8 cellular contexts compared by ENCODE assay signal in genomic region chr6:166586424-166587156, GRCh38. TPM values are rescaled to one million over a fixed set of nuclear protein-coding genes. Genes with fewer than 3 reads are reported as not detected.
DNase-seq lines count a peak whose midpoint lies in the region; ATAC-seq, FAIRE-seq and TF ChIP-seq lines count a peak whose summit lies in the region.

TSS of gene RAMACL (minus strand) at chr6:166586678. CDS start at chr6:166586477, 201 bp downstream.

- no peak within 1 kb of the TSS for H4K91ac ChIP-seq in H1 (replicated peaks; ENCODE audit: insufficient read length, low read length)

- H4K20me1 ChIP-seq in DOHH2 (ENCODE audit: control insufficient read depth, insufficient read depth, low read depth, low read length) = no peaks in the 10 kb centered on the region
- H4K20me1 ChIP-seq in H1 (replicated peaks in 1 of 2; ENCODE audit: control insufficient read depth in 1 of 2, insufficient read depth in 2 of 2, low read length in 2 of 2) = peaks cover 2 to 5% of the 10 kb centered on the region in 2 experiments

- peaks cover 3% of the 10 kb centered on the region; the same call in 1 of the 2 replicates for H3K79me1 ChIP-seq in H1 (ENCODE audit: low read depth, low read length)

- no peak for FAIRE-seq in H1 (lab: Jason Lieb, UNC)

- H3F3A ChIP-seq in DOHH2 (ENCODE audit: control insufficient read depth, insufficient read depth) = peaks cover 26% of the 10 kb centered on the region

- no peak within 1 kb of the TSS for H3K18ac ChIP-seq in H1 (ENCODE audit: extremely low read depth, low read length)

- H3K9ac ChIP-seq in H1 (replicated peaks in 1 of 4; ENCODE audit: extremely low read depth in 1 of 4, low read depth in 3 of 4, low read length in 3 of 4) = no peak within 1 kb of the TSS

- DNase-seq in T follicular helper cell (ENCODE audit: low read depth) = peak; percentile 26
- DNase-seq in H1 (ENCODE audit: low read depth in 1 of 2, low spot score in 2 of 2) = peak in 1 of 2 experiments; percentile 70
- DNase-seq in stimulated activated naive CD4-positive, alpha-beta T cell (lab: John Stamatoyannopoulos, UW) = peak in 4 of 6 experiments; percentile 17 to 37 (median 24)
- DNase-seq in tibial artery = no peak
- DNase-seq in OCI-M1 (lab: John Stamatoyannopoulos, UW) = no peak

- no peaks in the 10 kb centered on the region for H3K23me2 ChIP-seq in H1 (ENCODE audit: low read depth, low read length)

- TF ChIP-seq CTCF in DOHH2 (IDR thresholded peaks at IDR 0.05; ENCODE audit: low read depth, low read length, poor library complexity, severe bottlenecking) = no peak
- TF ChIP-seq CTCF in H1 (IDR thresholded peaks at IDR 0.05; ENCODE audit: control extremely low read depth in 1 of 3, insufficient read depth in 1 of 3, low read depth in 1 of 3, low read length in 3 of 3) = no peak
- TF ChIP-seq CTCF in tibial artery (IDR thresholded peaks at IDR 0.05) = no peak

- no peak within 1 kb of the TSS for H2BK12ac ChIP-seq in H1 (ENCODE audit: low read depth, low read length)

- no peak for TF ChIP-seq RAD21 in H1 (IDR thresholded peaks at IDR 0.05 in 1 of 2, conservative IDR thresholded peaks at IDR 0.05 in 1 of 2; ENCODE audit: low read depth in 2 of 2, low read length in 2 of 2)

- H4K8ac ChIP-seq in H1 (ENCODE audit: extremely low read depth, insufficient read depth, low read length) = no peak within 1 kb of the TSS

- H2BK120ac ChIP-seq in H1 (replicated peaks; ENCODE audit: low read depth, low read length) = no peak within 1 kb of the TSS

- no peak within 1 kb of the TSS for H2BK5ac ChIP-seq in H1 (ENCODE audit: low read depth, low read length)

- H3K9me3 ChIP-seq in DOHH2 (ENCODE audit: control insufficient read depth, insufficient read depth, low read length) = no peaks in the 10 kb centered on the region
- no peaks in the 10 kb centered on the region for H3K9me3 ChIP-seq in H1 (ENCODE audit: insufficient read depth in 2 of 2, low read depth in 1 of 2, low read length in 1 of 2)
- no peaks in the 10 kb centered on the region for H3K9me3 ChIP-seq in tibial artery

- H2AK5ac ChIP-seq in H1 (ENCODE audit: low read depth, low read length) = no peak within 1 kb of the TSS

- ATAC-seq in GM19351 (IDR thresholded peaks at IDR 0.05; ENCODE audit: unreplicated experiment) (peak; percentile 78), HG03139 (IDR thresholded peaks at IDR 0.05; ENCODE audit: unreplicated experiment) (peak; percentile 66)

- H3K4me3 ChIP-seq in DOHH2 (ENCODE audit: low read length) = peak within 1 kb of the TSS; percentile 59
- H3K4me3 ChIP-seq in H1 (ENCODE audit: extremely low read depth in 1 of 4, insufficient read depth in 2 of 4, low read depth in 3 of 4, low read length in 4 of 4) = no peak within 1 kb of the TSS
- no peak within 1 kb of the TSS for H3K4me3 ChIP-seq in tibial artery

- H3K4me1 ChIP-seq in DOHH2 (ENCODE audit: control insufficient read depth, low read length) (peaks cover 40% of the 10 kb centered on the region), H1 (replicated peaks in 1 of 4; ENCODE audit: control insufficient read depth in 3 of 4, insufficient read depth in 4 of 4, low read length in 3 of 4) (peaks cover 2 to 9% (median 5%) of the 10 kb centered on the region in 4 experiments; a peak in 3 of 7 replicates), tibial artery (peaks cover 0 to 9% (median 2%) of the 10 kb centered on the region in 4 donors)

- no peak within 1 kb of the TSS for H3K23ac ChIP-seq in H1 (ENCODE audit: insufficient read length)

- H3K4ac ChIP-seq in H1 (replicated peaks; ENCODE audit: insufficient read length, low read depth, low read length) = no peak within 1 kb of the TSS

- CTCF ChIA-PET in H1 (lab: Charles Lee; ENCODE audit: partially characterized antibody) = interaction anchor here (0.6 to 1.5 kb wide), 3 partner anchors 13 to 54 kb away, joined by 3 to 6 read pairs (median 4); no protein-coding TSS in a partner anchor

- H3K4me2 ChIP-seq in DOHH2 (ENCODE audit: low read length) (peak within 1 kb of the TSS; percentile 91), H1 (ENCODE audit: insufficient read depth in 1 of 2, low read depth in 2 of 2, low read length in 2 of 2) (no peak within 1 kb of the TSS)

- no peak within 1 kb of the TSS for H4K5ac ChIP-seq in H1 (ENCODE audit: insufficient read length, low read depth, low read length)

- no peak within 1 kb of the TSS for H3K56ac ChIP-seq in H1 (replicated peaks; ENCODE audit: insufficient read length, low read depth, low read length)

- H2AFZ ChIP-seq in H1 (ENCODE audit: low read length) = no peak within 1 kb of the TSS

- POLR2A ChIA-PET in H1 (lab: Charles Lee; ENCODE audit: partially characterized antibody) = no interaction called here

- H3K27ac ChIP-seq in DOHH2 (ENCODE audit: low read depth, low read length) = peak within 1 kb of the TSS; percentile 98
- H3K27ac ChIP-seq in H1 (ENCODE audit: low read depth, low read length) = no peak within 1 kb of the TSS
- H3K27ac ChIP-seq in tibial artery = no peak within 1 kb of the TSS

- TF ChIP-seq EP300 in H1 (IDR thresholded peaks at IDR 0.05; ENCODE audit: borderline replicate concordance in 1 of 2, low read depth in 2 of 2, low read length in 2 of 2) = no peak

- H3K9me2 ChIP-seq in DOHH2 (replicated peaks; ENCODE audit: control insufficient read depth, low read length) = no peaks in the 10 kb centered on the region

- H3K36me3 ChIP-seq in DOHH2 (ENCODE audit: control insufficient read depth, low read length) = no peaks in the 10 kb centered on the region
- no peaks in the 10 kb centered on the region for H3K36me3 ChIP-seq in H1 (ENCODE audit: control insufficient read depth in 2 of 4, insufficient read depth in 4 of 4, low read length in 3 of 4)
- no peaks in the 10 kb centered on the region for H3K36me3 ChIP-seq in tibial artery

- 89% methylated on average over 9 of the region's 9 CpGs; no CpG with 5 or more reads in 1 of the 2 experiments for WGBS in H1 (ENCODE audit: extremely low coverage in 1 of 2, insufficient coverage in 1 of 2, insufficient read length in 1 of 2, insufficient replicate concordance in 2 of 2, low coverage in 1 of 2, low lambda C conversion rate in 2 of 2, missing lambda C conversion rate in 1 of 2), 2 experiments

- H2BK15ac ChIP-seq in H1 (ENCODE audit: low read length) = no peak within 1 kb of the TSS

- intact Hi-C loops in tibial artery (cut with DNase I; ENCODE audit: low total_unique reads) = no loop called here

- H2BK20ac ChIP-seq in H1 (ENCODE audit: low read length) = no peak within 1 kb of the TSS

- no peak within 1 kb of the TSS for H3K14ac ChIP-seq in H1 (ENCODE audit: insufficient read length)

- H3K27me3 ChIP-seq in DOHH2 (ENCODE audit: control insufficient read depth, low read length) = no peaks in the 10 kb centered on the region
- H3K27me3 ChIP-seq in H1 (replicated peaks in 1 of 4; ENCODE audit: control insufficient read depth in 3 of 4, extremely low read depth in 1 of 4, insufficient read depth in 3 of 4, low read length in 3 of 4) = no peaks in the 10 kb centered on the region
- no peaks in the 10 kb centered on the region for H3K27me3 ChIP-seq in tibial artery

- H3K79me2 ChIP-seq in DOHH2 (ENCODE audit: control insufficient read depth, low read length) (no peaks in the 10 kb centered on the region), H1 (ENCODE audit: control insufficient read depth in 1 of 2, insufficient read depth in 2 of 2, low read length in 2 of 2) (peaks cover 3 to 29% of the 10 kb centered on the region in 2 experiments; a peak in 3 of 4 replicates)

- no peak for TF ChIP-seq POLR2A in H1 (IDR thresholded peaks at IDR 0.05; ENCODE audit: control extremely low read depth in 1 of 2, low read depth in 2 of 2, low read length in 2 of 2)

TF ChIP-seq in H1, 55 proteins besides CTCF, POLR2A, EP300 and RAD21 (continues in another document):
- TF ChIP-seq TAF1 (IDR thresholded peaks at IDR 0.05; ENCODE audit: low read depth, low read length) (no peak), SP1 (IDR thresholded peaks at IDR 0.05; ENCODE audit: low read depth, low read length) (peak; percentile 88), CBX8 (IDR thresholded peaks at IDR 0.05; ENCODE audit: borderline replicate concordance, low read depth, low read length) (no peak), ATF3 (IDR thresholded peaks at IDR 0.05; ENCODE audit: insufficient read depth, low read depth, low read length) (peak; percentile 70; the same call in 1 of the 2 replicates), SIX5 (IDR thresholded peaks at IDR 0.05; ENCODE audit: low read depth, low read length) (peak; percentile 81), FOSL1 (IDR thresholded peaks at IDR 0.05; ENCODE audit: insufficient read depth, low read depth, low read length) (no peak), RXRA (IDR thresholded peaks at IDR 0.05; ENCODE audit: insufficient read depth, low read depth, low read length) (no peak), BCL11A (IDR thresholded peaks at IDR 0.05; ENCODE audit: low read depth in 2 of 2, low read length in 2 of 2) (no peak), RBBP5 (IDR thresholded peaks at IDR 0.05; ENCODE audit: borderline replicate concordance, low read depth, low read length) (no peak), MAFK (IDR thresholded peaks at IDR 0.05; ENCODE audit: low read depth, low read length) (no peak), SIRT6 (IDR thresholded peaks at IDR 0.05; ENCODE audit: low read length) (no peak), KDM5A (IDR thresholded peaks at IDR 0.05; ENCODE audit: low read length) (no peak), GTF2F1 (IDR thresholded peaks at IDR 0.05; ENCODE audit: borderline replicate concordance, low read depth, low read length) (no peak), TAF7 (optimal IDR thresholded peaks at IDR 0.05; ENCODE audit: borderline replicate concordance, low read depth, low read length) (no peak)

RNA-seq across cellular contexts. Expression of gene RAMACL, which starts in this region (rescaled TPM):
- total RNA-seq in H1 (2021; fragmentation: NEBNext Ultra II Directional; extraction: Animal tissue kit (Norgen Biotek cat#: 25700)) = 0.34 and 0.97 TPM in 2 replicates
- polyA plus RNA-seq in H1 (2011; rRNA removed) = 0.23 TPM in 1 of 2 replicates, not detected in the other
- polyA plus RNA-seq in H1 (2011; cell fraction: cytosol; rRNA removed) = 0.12 TPM
- polyA plus RNA-seq in H1 (2011; cell fraction: nucleus; rRNA removed) = 0.30 TPM
- 0.51 to 0.72 TPM (median 0.62 TPM) in 4 replicates for polyA plus RNA-seq in H1 (2012, experiment 1 of 2)
- 0.14 TPM for polyA plus RNA-seq in H1 (2012, experiment 2 of 2)
- 0.16 TPM for polyA plus RNA-seq in H1 (2013, experiment 1 of 2)
- polyA plus RNA-seq in H1 (2013, experiment 2 of 2) = 0.18 TPM
- 2.4 and 2.5 TPM in 2 replicates for polyA minus RNA-seq in H1 (2011; rRNA and poly(A)+ RNA removed)
- polyA minus RNA-seq in H1 (2011; cell fraction: cytosol; rRNA and poly(A)+ RNA removed) = not detected
- 7.8 TPM for polyA minus RNA-seq in H1 (2011; cell fraction: nucleus; rRNA and poly(A)+ RNA removed)

Comparison
In these comparisons a context has a peak if more than half of its experiments do, and no peak if none do; other contexts are left out.
1. DNase-seq: peak in T follicular helper cell (single experiment) and stimulated activated naive CD4-positive, alpha-beta T cell (4 of 6); none in tibial artery (0 of 2) and OCI-M1 (single experiment).